Comparison of ENCODE assay signal across 1 cellular context in genomic region chr14:102078840-102079699, GRCh38.
TF ChIP-seq lines count a peak whose summit lies in the region.

No MANE protein-coding gene starts in this region.

TF ChIP-seq in IMR-90, 13 proteins besides CTCF, POLR2A, EP300 and RAD21 (continued from another document):
- TF ChIP-seq, protein P1, sequence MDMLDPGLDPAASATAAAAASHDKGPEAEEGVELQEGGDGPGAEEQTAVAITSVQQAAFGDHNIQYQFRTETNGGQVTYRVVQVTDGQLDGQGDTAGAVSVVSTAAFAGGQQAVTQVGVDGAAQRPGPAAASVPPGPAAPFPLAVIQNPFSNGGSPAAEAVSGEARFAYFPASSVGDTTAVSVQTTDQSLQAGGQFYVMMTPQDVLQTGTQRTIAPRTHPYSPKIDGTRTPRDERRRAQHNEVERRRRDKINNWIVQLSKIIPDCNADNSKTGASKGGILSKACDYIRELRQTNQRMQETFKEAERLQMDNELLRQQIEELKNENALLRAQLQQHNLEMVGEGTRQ (IDR thresholded peaks at IDR 0.05; ENCODE audit: low read depth, low read length): no peak
- no peak for TF ChIP-seq NFE2L2 (IDR thresholded peaks at IDR 0.05; ENCODE audit: low read depth, low read length)
- TF ChIP-seq RCOR1 (IDR thresholded peaks at IDR 0.05; ENCODE audit: insufficient replicate concordance, low read length): no peak
- TF ChIP-seq FOS (IDR thresholded peaks at IDR 0.05; ENCODE audit: low read depth, low read length): no peak
- no peak for TF ChIP-seq MXI1 (IDR thresholded peaks at IDR 0.05; ENCODE audit: borderline replicate concordance, low read depth, low read length)
- no peak for TF ChIP-seq MAFK (IDR thresholded peaks at IDR 0.05; ENCODE audit: low read depth, low read length)
- TF ChIP-seq SMC3 (IDR thresholded peaks at IDR 0.05; ENCODE audit: low read depth, low read length): no peak
- TF ChIP-seq, protein P2, sequence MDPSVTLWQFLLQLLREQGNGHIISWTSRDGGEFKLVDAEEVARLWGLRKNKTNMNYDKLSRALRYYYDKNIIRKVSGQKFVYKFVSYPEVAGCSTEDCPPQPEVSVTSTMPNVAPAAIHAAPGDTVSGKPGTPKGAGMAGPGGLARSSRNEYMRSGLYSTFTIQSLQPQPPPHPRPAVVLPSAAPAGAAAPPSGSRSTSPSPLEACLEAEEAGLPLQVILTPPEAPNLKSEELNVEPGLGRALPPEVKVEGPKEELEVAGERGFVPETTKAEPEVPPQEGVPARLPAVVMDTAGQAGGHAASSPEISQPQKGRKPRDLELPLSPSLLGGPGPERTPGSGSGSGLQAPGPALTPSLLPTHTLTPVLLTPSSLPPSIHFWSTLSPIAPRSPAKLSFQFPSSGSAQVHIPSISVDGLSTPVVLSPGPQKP (IDR thresholded peaks at IDR 0.05; ENCODE audit: borderline replicate concordance, low read depth, low read length): no peak
- no peak for TF ChIP-seq MAZ (IDR thresholded peaks at IDR 0.05; ENCODE audit: borderline replicate concordance, low read depth, low read length)
- TF ChIP-seq CEBPB (IDR thresholded peaks at IDR 0.05; ENCODE audit: low read depth, low read length): no peak
- TF ChIP-seq RFX5 (IDR thresholded peaks at IDR 0.05; ENCODE audit: low read depth, low read length): no peak
